In genomic region chr7:35652124-35652523, GRCh38 we compare ENCODE assay signal across 22 cellular contexts. TPM values are rescaled to one million over a fixed set of nuclear protein-coding genes. Genes with fewer than 3 reads are reported as not detected.
DNase-seq lines count a peak whose midpoint lies in the region; ATAC-seq, FAIRE-seq and TF ChIP-seq lines count a peak whose summit lies in the region.
"Had no signal": no experiment of that assay in that cellular context is flagged by ENCODE, and none has a peak within 500 bp of the region (broad histone marks: within the 10 kb centered on the region; RNA-seq: fewer than 3 reads in every experiment).

No MANE protein-coding gene starts in this region.

- H3K4me3 Mint-ChIP-seq in activated naive CD4-positive, alpha-beta T cell treated with anti-CD3 and anti-CD28 coated beads for 36 hours: no peak overlapping the region
- H3K4me3 Mint-ChIP-seq in T-helper 1 cell treated with Interleukin-12 subunit alpha and Interleukin-12 subunit beta and Interleukin-4 antibody, amounts not matched to agents 30 μg/mL and 1 μg/mL, for 36 hours: peak overlapping the region; percentile 45
- peak overlapping the region; percentile 62 for H3K4me3 Mint-ChIP-seq in stimulated activated naive CD8-positive, alpha-beta T cell treated with anti-CD3 and anti-CD28 coated beads, Interleukin-15, Interleukin-2, amounts not matched to agents 100 ng/mL and 50 ng/mL, for 24 hours
- H3K4me3 Mint-ChIP-seq in type B pancreatic cell: no peak overlapping the region
- H3K4me3 Mint-ChIP-seq: HFFc6 had no signal

- peaks cover 7% of the 10 kb centered on the region; the same call in 2 of the 3 replicates for H3K9me3 ChIP-seq in GM12878 (replicated peaks; ENCODE audit: control insufficient read depth, insufficient read depth, low read length)

- POLR2A ChIA-PET in GM12878 (lab: Charles Lee): no interaction called here

- H3K9ac ChIP-seq in GM12878 (ENCODE audit: control insufficient read depth, insufficient read depth, low read length): no peak overlapping the region

- ATAC-seq in GM12878: peak; percentile 47
- ATAC-seq: K562 had no signal

- peaks cover 20% of the 10 kb centered on the region for H3K9me3 Mint-ChIP-seq in activated naive CD4-positive, alpha-beta T cell treated with anti-CD3 and anti-CD28 coated beads for 36 hours
- H3K9me3 Mint-ChIP-seq in T-helper 1 cell treated with Interleukin-12 subunit alpha and Interleukin-12 subunit beta and Interleukin-4 antibody, amounts not matched to agents 30 μg/mL and 1 μg/mL, for 36 hours: peaks cover 25% of the 10 kb centered on the region
- peaks cover 4% of the 10 kb centered on the region for H3K9me3 Mint-ChIP-seq in stimulated activated naive CD8-positive, alpha-beta T cell treated with anti-CD3 and anti-CD28 coated beads, Interleukin-15, Interleukin-2, amounts not matched to agents 100 ng/mL and 50 ng/mL, for 24 hours
- H3K9me3 Mint-ChIP-seq in type B pancreatic cell: peaks cover 13% of the 10 kb centered on the region
- H3K9me3 Mint-ChIP-seq: HFFc6 had no signal

- H3K27me3 Mint-ChIP-seq in activated naive CD4-positive, alpha-beta T cell treated with anti-CD3 and anti-CD28 coated beads for 36 hours (ENCODE audit: low read depth): no peaks in the 10 kb centered on the region
- no peaks in the 10 kb centered on the region for H3K27me3 Mint-ChIP-seq in T-helper 1 cell treated with Interleukin-12 subunit alpha and Interleukin-12 subunit beta and Interleukin-4 antibody, amounts not matched to agents 30 μg/mL and 1 μg/mL, for 36 hours (ENCODE audit: low read depth)
- no peaks in the 10 kb centered on the region for H3K27me3 Mint-ChIP-seq in stimulated activated naive CD8-positive, alpha-beta T cell treated with anti-CD3 and anti-CD28 coated beads, Interleukin-15, Interleukin-2, amounts not matched to agents 100 ng/mL and 50 ng/mL, for 24 hours
- H3K27me3 Mint-ChIP-seq in type B pancreatic cell: no peaks in the 10 kb centered on the region

- SMC1A ChIA-PET in GM12878 (lab: Charles Lee; ENCODE audit: uncharacterized antibody, unreplicated experiment): no interaction called here

- no peak overlapping the region for H2AFZ ChIP-seq in GM12878 (ENCODE audit: control insufficient read depth, low read depth, low read length)

- peaks cover 46% of the 10 kb centered on the region for H3K36me3 Mint-ChIP-seq in activated naive CD4-positive, alpha-beta T cell treated with anti-CD3 and anti-CD28 coated beads for 36 hours (ENCODE audit: low read depth)
- peaks cover 45% of the 10 kb centered on the region for H3K36me3 Mint-ChIP-seq in T-helper 1 cell treated with Interleukin-12 subunit alpha and Interleukin-12 subunit beta and Interleukin-4 antibody, amounts not matched to agents 30 μg/mL and 1 μg/mL, for 36 hours (ENCODE audit: low read depth)
- peaks cover 65% of the 10 kb centered on the region for H3K36me3 Mint-ChIP-seq in stimulated activated naive CD8-positive, alpha-beta T cell treated with anti-CD3 and anti-CD28 coated beads, Interleukin-15, Interleukin-2, amounts not matched to agents 100 ng/mL and 50 ng/mL, for 24 hours (ENCODE audit: low read depth)
- H3K36me3 Mint-ChIP-seq in type B pancreatic cell: peaks cover 61% of the 10 kb centered on the region

- no peaks in the 10 kb centered on the region for H4K20me1 ChIP-seq in GM12878 (ENCODE audit: control insufficient read depth, insufficient read depth)

- peaks cover 5% of the 10 kb centered on the region; the same call in 1 of the 2 replicates for H3K4me1 ChIP-seq in GM12878 (ENCODE audit: control insufficient read depth, insufficient read depth, low read length)

- H3K4me1 Mint-ChIP-seq in activated naive CD4-positive, alpha-beta T cell treated with anti-CD3 and anti-CD28 coated beads for 36 hours (ENCODE audit: low read depth): peaks cover 69% of the 10 kb centered on the region
- H3K4me1 Mint-ChIP-seq in T-helper 1 cell treated with Interleukin-12 subunit alpha and Interleukin-12 subunit beta and Interleukin-4 antibody, amounts not matched to agents 30 μg/mL and 1 μg/mL, for 36 hours (ENCODE audit: low read depth): peaks cover 36% of the 10 kb centered on the region
- peaks cover 77% of the 10 kb centered on the region for H3K4me1 Mint-ChIP-seq in stimulated activated naive CD8-positive, alpha-beta T cell treated with anti-CD3 and anti-CD28 coated beads, Interleukin-15, Interleukin-2, amounts not matched to agents 100 ng/mL and 50 ng/mL, for 24 hours (ENCODE audit: low read depth)
- peaks cover 14% of the 10 kb centered on the region for H3K4me1 Mint-ChIP-seq in type B pancreatic cell (ENCODE audit: unreplicated experiment)

- no peaks in the 10 kb centered on the region; the same call in 1 of the 2 replicates for H3K79me2 ChIP-seq in GM12878 (ENCODE audit: control insufficient read depth, insufficient read depth, low read length)

- DNase-seq in activated naive CD4-positive, alpha-beta T cell treated with anti-CD3 and anti-CD28 coated beads for 36 hours: peak; percentile 23
- no peak for DNase-seq in activated naive CD4-positive, alpha-beta T cell (lab: John Stamatoyannopoulos, UW)
- no peak for DNase-seq in GM12878 (ENCODE audit: low read depth, low spot score)
- DNase-seq in putamen (ENCODE audit: low spot score): no peak
- no peak for DNase-seq in type B pancreatic cell (ENCODE audit: extremely low spot score, unreplicated experiment)
- DNase-seq in ACHN: no peak
- DNase-seq: dorsolateral prefrontal cortex, GF-D8, HFFc6, NCI-H1092 treated with DMSO at 0.1 percent for 48 hours, NCI-H2171 treated with DMSO at 0.1 percent for 48 hours, nucleus accumbens, stomach, SW 1271, WERI-Rb-1 had no signal

- WGBS in GM12878 (ENCODE audit: insufficient coverage, insufficient replicate concordance, low lambda C conversion rate, missing lambda C conversion rate): 14% methylated on average over 5 of the region's 5 CpGs

- no peak for TF ChIP-seq EP300 in GM12878 (IDR thresholded peaks at IDR 0.05; ENCODE audit: borderline replicate concordance in 1 of 2, control insufficient read depth in 1 of 2, low read depth in 2 of 2, low read length in 2 of 2)

- intact Hi-C loops in activated naive CD4-positive, alpha-beta T cell treated with anti-CD3 and anti-CD28 coated beads for 36 hours (cut with micrococcal nuclease): no loop called here
- intact Hi-C loops in GM12878 (cut with micrococcal nuclease; ENCODE audit: unreplicated experiment): no loop called here

- in situ Hi-C loops in GM12878 (cut with MboI): no loop called here
- in situ Hi-C loops in ACHN (cut with HindIII; ENCODE audit: low pct_ligation_motif_present, low pct_unique_long_range_greater_than_20kb, low sequenced_read_pairs): no loop called here

- no peaks in the 10 kb centered on the region for H3K27me3 ChIP-seq in GM12878 (replicated peaks in 1 of 2; ENCODE audit: control insufficient read depth in 2 of 2, insufficient read depth in 2 of 2, low read length in 1 of 2)
- H3K27me3 ChIP-seq: dorsolateral prefrontal cortex, esophagus muscularis mucosa, stomach had no signal

- no peak overlapping the region for H3K4me3 ChIP-seq in GM12878
- H3K4me3 ChIP-seq: dorsolateral prefrontal cortex, esophagus muscularis mucosa, K562, stomach had no signal

- peaks cover 4 to 5% of the 10 kb centered on the region in 2 experiments; a peak in 2 of 4 replicates for H3K36me3 ChIP-seq in GM12878 (ENCODE audit: control insufficient read depth in 2 of 2, insufficient read depth in 2 of 2, low read length in 1 of 2)
- H3K36me3 ChIP-seq: WERI-Rb-1 had no signal

- FAIRE-seq in GM12878 (lab: Jason Lieb, UNC): no peak
- FAIRE-seq: D721Med, K562, urothelium cell line had no signal

- no TSS peak for BruUV-seq in GM12878 (replicated peaks; lab: Mats Ljungman, UMichigan)

- TF ChIP-seq CTCF in GM12878 (IDR thresholded peaks at IDR 0.05 in 2 of 3, conservative IDR thresholded peaks at IDR 0.05 in 1 of 3; ENCODE audit: control insufficient read depth in 2 of 3, extremely low read depth in 1 of 3, insufficient read depth in 1 of 3, low read depth in 3 of 3, low read length in 3 of 3) (no peak), type B pancreatic cell (conservative IDR thresholded peaks at IDR 0.05) (no peak)

- no peak overlapping the region for H3K27ac ChIP-seq in GM12878 (ENCODE audit: control insufficient read depth, insufficient read depth)
- H3K27ac ChIP-seq: dorsolateral prefrontal cortex, esophagus muscularis mucosa, RWPE1, stomach, WERI-Rb-1 had no signal

- TF ChIP-seq POLR2A in GM12878 (IDR thresholded peaks at IDR 0.05; ENCODE audit: low read depth, low read length): no peak

- TF ChIP-seq RAD21 in GM12878 (IDR thresholded peaks at IDR 0.05; ENCODE audit: insufficient read depth, low read depth, low read length): no peak

- CTCF ChIA-PET in activated naive CD4-positive, alpha-beta T cell treated with anti-CD3 and anti-CD28 coated beads for 36 hours (lab: Charles Lee): no interaction called here
- CTCF ChIA-PET in GM12878 (lab: Yijun Ruan, JAX): no interaction called here

- RAD21 ChIA-PET in GM12878 (lab: Charles Lee; ENCODE audit: unreplicated experiment): no interaction called here

- H3K27ac Mint-ChIP-seq in activated naive CD4-positive, alpha-beta T cell treated with anti-CD3 and anti-CD28 coated beads for 36 hours: no peak overlapping the region
- H3K27ac Mint-ChIP-seq in T-helper 1 cell treated with Interleukin-12 subunit alpha and Interleukin-12 subunit beta and Interleukin-4 antibody, amounts not matched to agents 30 μg/mL and 1 μg/mL, for 36 hours: peak overlapping the region; percentile 66
- peak overlapping the region; percentile 85 for H3K27ac Mint-ChIP-seq in stimulated activated naive CD8-positive, alpha-beta T cell treated with anti-CD3 and anti-CD28 coated beads, Interleukin-15, Interleukin-2, amounts not matched to agents 100 ng/mL and 50 ng/mL, for 24 hours
- no peak overlapping the region for H3K27ac Mint-ChIP-seq in type B pancreatic cell
- H3K27ac Mint-ChIP-seq: HFFc6 had no signal

- H3K4me2 ChIP-seq in GM12878 (ENCODE audit: control insufficient read depth, insufficient read depth): peak overlapping the region; percentile 26

RNA-seq across cellular contexts. Expression of gene HERPUD2, which starts 42.8 kb away (rescaled TPM):
- total RNA-seq in activated naive CD4-positive, alpha-beta T cell treated with anti-CD3 and anti-CD28 coated beads for 36 hours: 10 to 100 TPM; 20.3 to 22.4 TPM
- 31.4 and 31.7 TPM in 2 replicates for total RNA-seq in GM12878 (2013; cell fraction: nucleolus; rRNA removed)
- total RNA-seq in GM12878 (2014; rRNA removed) (14.2 and 15.0 TPM in 2 replicates), GM12878 (2014; rRNA removed; fragmentation: Illumina TruSeq; extraction: Trizol) (12.2 and 12.3 TPM in 2 replicates), GM12878 (2021) (13.0 and 13.3 TPM in 2 replicates), type B pancreatic cell (ENCODE audit: low replicate concordance) (29.8 and 30.0 TPM in 2 replicates)
- 7.0 TPM for polyA plus RNA-seq in GM12878 (2011; ENCODE audit: low read depth)
- polyA plus RNA-seq in GM12878 (2011; rRNA removed) (48.6 and 69.6 TPM in 2 replicates), GM12878 (2014; fragmentation: Illumina TruSeq; extraction: Trizol) (18.7 and 19.4 TPM in 2 replicates), GM12878 (2014; fragmentation: Nextera tagmentation; extraction: Ambion mirVana) (1 to 10 TPM; 4.7 to 6.8 TPM), GM12878 (2014; rRNA removed) (14.4 TPM in 2 replicates), GM12878 (2016; fragmentation: Nextera tagmentation; extraction: Ambion mirVana) (10 to 100 TPM; 13.7 to 15.2 TPM)
- 58.5 and 63.7 TPM in 2 replicates for polyA plus RNA-seq in GM12878 (2011; cell fraction: cytosol; rRNA removed)
- polyA plus RNA-seq in GM12878 (2011; cell fraction: nucleus; rRNA removed): 22.7 and 30.8 TPM in 2 replicates
- polyA plus RNA-seq in GM12878 (2012): 9.0 and 13.7 TPM in 2 replicates
- 89.5 and 97.7 TPM in 2 replicates for polyA minus RNA-seq in GM12878 (2011; rRNA and poly(A)+ RNA removed)
- 22.2 and 25.8 TPM in 2 replicates for polyA minus RNA-seq in GM12878 (2011; cell fraction: cytosol; rRNA and poly(A)+ RNA removed)
- 44.2 and 67.9 TPM in 2 replicates for polyA minus RNA-seq in GM12878 (2011; cell fraction: nucleus; rRNA and poly(A)+ RNA removed)

Comparison
In these comparisons a context has a peak if more than half of its experiments do, and no peak if none do; other contexts are left out.
1. H3K27ac Mint-ChIP-seq: peak in T-helper 1 cell treated with Interleukin-12 subunit alpha and Interleukin-12 subunit beta and Interleukin-4 antibody, amounts not matched to agents 30 μg/mL and 1 μg/mL, for 36 hours (single experiment) and stimulated activated naive CD8-positive, alpha-beta T cell treated with anti-CD3 and anti-CD28 coated beads, Interleukin-15, Interleukin-2, amounts not matched to agents 100 ng/mL and 50 ng/mL, for 24 hours (single experiment); none in activated naive CD4-positive, alpha-beta T cell treated with anti-CD3 and anti-CD28 coated beads for 36 hours (single experiment) and type B pancreatic cell (single experiment).
2. H3K4me3 Mint-ChIP-seq: peak in T-helper 1 cell treated with Interleukin-12 subunit alpha and Interleukin-12 subunit beta and Interleukin-4 antibody, amounts not matched to agents 30 μg/mL and 1 μg/mL, for 36 hours (single experiment) and stimulated activated naive CD8-positive, alpha-beta T cell treated with anti-CD3 and anti-CD28 coated beads, Interleukin-15, Interleukin-2, amounts not matched to agents 100 ng/mL and 50 ng/mL, for 24 hours (single experiment); none in activated naive CD4-positive, alpha-beta T cell treated with anti-CD3 and anti-CD28 coated beads for 36 hours (single experiment) and type B pancreatic cell (single experiment).